2 cellular contexts compared by ENCODE assay signal in genomic region chr22:43867839-43868652, GRCh38.
TF ChIP-seq lines count a peak whose summit lies in the region.

No MANE protein-coding gene starts in this region.

TF ChIP-seq in HEK293T, 16 proteins besides CTCF, POLR2A, EP300 and RAD21:
- no peak for TF ChIP-seq ZNF384 (IDR thresholded peaks at IDR 0.05)
- no peak for TF ChIP-seq BHLHE40 (IDR thresholded peaks at IDR 0.05; ENCODE audit: borderline replicate concordance)
- no peak for TF ChIP-seq FOXK2 (IDR thresholded peaks at IDR 0.05)
- TF ChIP-seq TARDBP (IDR thresholded peaks at IDR 0.05), result no peak
- TF ChIP-seq L3MBTL2 (conservative IDR thresholded peaks at IDR 0.05), result no peak
- TF ChIP-seq FOXM1 (IDR thresholded peaks at IDR 0.05; ENCODE audit: borderline replicate concordance), result no peak
- no peak for TF ChIP-seq ELF4 (IDR thresholded peaks at IDR 0.05)
- TF ChIP-seq SP1 (IDR thresholded peaks at IDR 0.05), result no peak
- TF ChIP-seq CTBP1 (IDR thresholded peaks at IDR 0.05; ENCODE audit: borderline replicate concordance), result no peak
- TF ChIP-seq SUZ12 (IDR thresholded peaks at IDR 0.05), result no peak
- no peak for TF ChIP-seq PKNOX1 (IDR thresholded peaks at IDR 0.05)
- no peak for TF ChIP-seq HDGF (IDR thresholded peaks at IDR 0.05; ENCODE audit: borderline replicate concordance)
- TF ChIP-seq FOXA1 (IDR thresholded peaks at IDR 0.05), result no peak
- TF ChIP-seq NFRKB (IDR thresholded peaks at IDR 0.05), result no peak
- no peak for TF ChIP-seq ARNT (IDR thresholded peaks at IDR 0.05)
- no peak for TF ChIP-seq LEF1 (IDR thresholded peaks at IDR 0.05; ENCODE audit: borderline replicate concordance)

TF ChIP-seq in H1, 55 proteins besides CTCF, POLR2A, EP300 and RAD21:
- TF ChIP-seq SAP30 (IDR thresholded peaks at IDR 0.05; ENCODE audit: insufficient read depth, insufficient replicate concordance, low read length) (peak; percentile 62), SIN3A (conservative IDR thresholded peaks at IDR 0.05 in 1 of 2, IDR thresholded peaks at IDR 0.05 in 1 of 2; ENCODE audit: low read depth in 1 of 2, low read length in 2 of 2) (peak; percentile 97), EGR1 (IDR thresholded peaks at IDR 0.05; ENCODE audit: borderline replicate concordance, low read depth, low read length) (no peak), POU5F1 (IDR thresholded peaks at IDR 0.05; ENCODE audit: low read depth, low read length) (0 out of 2 replicates have a peak, but pooled peaks have one; percentile 4), RFX5 (IDR thresholded peaks at IDR 0.05; ENCODE audit: borderline replicate concordance, low read depth, low read length) (no peak), HDAC2 (IDR thresholded peaks at IDR 0.05; ENCODE audit: borderline replicate concordance in 1 of 2, low read depth in 2 of 2, low read length in 2 of 2) (peak; percentile 75 to 82; a peak in 2 of 4 replicates), CBX5 (IDR thresholded peaks at IDR 0.05; ENCODE audit: low read depth, low read length) (no peak), YY1 (IDR thresholded peaks at IDR 0.05; ENCODE audit: low read depth, low read length) (peak; percentile 56; the same call in 1 of the 2 replicates), RNF2 (IDR thresholded peaks at IDR 0.05; ENCODE audit: borderline replicate concordance, low read depth, low read length, missing control alignments, poor library complexity, severe bottlenecking) (no peak), BRCA1 (IDR thresholded peaks at IDR 0.05; ENCODE audit: low read depth, low read length) (no peak), GABPA (IDR thresholded peaks at IDR 0.05; ENCODE audit: borderline replicate concordance, insufficient read depth, low read length) (peak; percentile 48; the same call in 1 of the 2 replicates), ASH2L (IDR thresholded peaks at IDR 0.05; ENCODE audit: low read length) (peak; percentile 26), ZNF274 (IDR thresholded peaks at IDR 0.05; ENCODE audit: borderline replicate concordance, extremely low read depth, low read length) (no peak), FOSL1 (IDR thresholded peaks at IDR 0.05; ENCODE audit: insufficient read depth, low read depth, low read length) (no peak), SP1 (IDR thresholded peaks at IDR 0.05; ENCODE audit: low read depth, low read length) (0 out of 2 replicates have a peak, but pooled peaks have one; percentile 53), TEAD4 (IDR thresholded peaks at IDR 0.05; ENCODE audit: low read depth, low read length) (0 out of 2 replicates have a peak, but pooled peaks have one; percentile 19), MAFK (IDR thresholded peaks at IDR 0.05; ENCODE audit: low read depth, low read length) (peak; percentile 67; the same call in 1 of the 2 replicates), E2F6 (IDR thresholded peaks at IDR 0.05) (peak; percentile 33), TCF12 (IDR thresholded peaks at IDR 0.05; ENCODE audit: low read depth, low read length) (no peak)
- TF ChIP-seq, protein P1, sequence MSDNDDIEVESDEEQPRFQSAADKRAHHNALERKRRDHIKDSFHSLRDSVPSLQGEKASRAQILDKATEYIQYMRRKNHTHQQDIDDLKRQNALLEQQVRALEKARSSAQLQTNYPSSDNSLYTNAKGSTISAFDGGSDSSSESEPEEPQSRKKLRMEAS (IDR thresholded peaks at IDR 0.05), result peak; percentile 76
